ENCODE assay signal across 34 cellular contexts in genomic region chr22:16586991-16587390, GRCh38. TPM values are rescaled to one million over a fixed set of nuclear protein-coding genes. Genes with fewer than 3 reads are reported as not detected.
"Had no signal": no experiment of that assay in that cellular context is flagged by ENCODE, and none has a peak within 500 bp of the region (broad histone marks: within the 10 kb centered on the region; RNA-seq: fewer than 3 reads in every experiment).

No MANE protein-coding gene starts in this region.

- H3K27ac ChIP-seq: epithelial cell of prostate, esophagus squamous epithelium, gastrocnemius medialis, heart right ventricle, left lung, lower lobe of right lung had no signal

- H3K4me1 ChIP-seq: esophagus squamous epithelium, gastrocnemius medialis, heart right ventricle, left lung, lower lobe of right lung had no signal

- FAIRE-seq: endometrium, islet of Langerhans, keratinocyte had no signal

- ATAC-seq: effector memory CD8-positive, alpha-beta T cell; esophagus mucosa; gastrocnemius medialis; heart right ventricle; left cardiac atrium; left lung; left ventricle myocardium superior; lower lobe of right lung; mucosa of descending colon; naive thymus-derived CD8-positive, alpha-beta T cell had no signal

- DNase-seq: cortex of kidney; effector CD8-positive, alpha-beta T cell; effector memory CD8-positive, alpha-beta T cell; endodermal cell; erythroblast; esophagus squamous epithelium; foreskin fibroblast; foreskin melanocyte; gastrocnemius medialis; glutamatergic neuron; head of caudate nucleus; heart right ventricle; hippocampal formation; left cardiac atrium; left lung; left ventricle myocardium superior; lower lobe of right lung; mesenchymal stem cell; mucosa of descending colon; naive B cell; naive thymus-derived CD8-positive, alpha-beta T cell had no signal

- H3K36me3 ChIP-seq: esophagus squamous epithelium, gastrocnemius medialis, heart right ventricle, left lung, lower lobe of right lung had no signal

- H3K4me3 ChIP-seq: esophagus squamous epithelium, gastrocnemius medialis, heart right ventricle, left lung, lower lobe of right lung, mucosa of descending colon had no signal

- H3K27me3 ChIP-seq: esophagus squamous epithelium, gastrocnemius medialis, left lung had no signal

- H3K9me3 ChIP-seq: esophagus squamous epithelium, gastrocnemius medialis, heart right ventricle, left lung, lower lobe of right lung had no signal

RNA-seq across cellular contexts. Expression of gene CCT8L2, which starts 5.6 kb away (rescaled TPM):
- total RNA-seq: dermis microvascular lymphatic vessel endothelial cell; endodermal cell; esophagus mucosa; esophagus squamous epithelium; gastrocnemius medialis; glomerular endothelial cell; heart right ventricle; kidney epithelial cell; left cardiac atrium; left lung; left ventricle myocardium superior; lower leg skin; lower lobe of right lung; lung microvascular endothelial cell; mesenteric fat pad; mesothelial cell of epicardium; mucosa of descending colon; myocyte; naive thymus-derived CD8-positive, alpha-beta T cell had no signal
- polyA plus RNA-seq: heart right ventricle; keratinocyte; naive thymus-derived CD8-positive, alpha-beta T cell had no signal
